In the genomic region with DNA sequence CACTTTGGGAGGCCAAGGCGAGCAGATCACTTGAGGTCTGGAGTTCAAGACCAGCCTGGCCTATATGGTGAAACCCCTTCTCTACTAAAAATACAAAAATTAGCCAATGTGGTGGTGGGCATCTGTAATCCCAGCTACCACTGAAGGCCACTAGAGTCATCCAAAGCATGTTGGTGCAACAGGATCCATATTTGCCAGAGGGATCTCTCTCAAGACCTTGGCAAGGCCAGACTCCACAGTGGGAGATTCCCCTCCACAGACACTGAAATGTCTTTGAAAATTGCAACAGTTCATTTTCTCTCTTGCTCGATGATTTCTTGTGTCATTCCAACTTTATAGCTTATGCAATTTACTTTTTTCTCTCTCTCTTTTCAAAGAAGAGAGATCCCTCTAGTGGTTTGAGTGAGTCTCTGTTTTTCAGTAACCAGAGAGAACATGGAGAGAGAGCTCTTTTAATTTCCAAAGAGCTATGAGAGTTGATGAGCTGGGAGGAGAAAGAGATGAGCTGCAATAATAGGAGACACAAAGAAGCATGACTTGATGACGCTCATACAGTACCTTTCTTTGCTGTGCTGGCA, we compare ENCODE assay signal across 11 cellular contexts.
A peak's percentile ranks its signal among the peaks of the same experiment; 100 is the strongest.
DNase-seq lines count a peak whose midpoint lies in the region; ATAC-seq and TF ChIP-seq lines count a peak whose summit lies in the region.
"Had no signal": no experiment of that assay in that cellular context is flagged by ENCODE, and none has a peak within 500 bp of the region (broad histone marks: within the 10 kb centered on the region; RNA-seq: fewer than 3 reads in every experiment).

No MANE protein-coding gene starts in this region.

- peaks cover 0 to 17% (median 11%) of the 10 kb centered on the region in 10 experiments; a peak in 15 of 20 replicates for H3K4me1 ChIP-seq in BLaER1 treated with 17β-estradiol and CSF1 and Interleukin-3, amounts not matched to agents 10 nM and 100 nM
- peaks cover 0 to 3% (median under 1%) of the 10 kb centered on the region in 4 donors for H3K4me1 ChIP-seq in liver (ENCODE audit: control insufficient read depth in 4 of 4, insufficient read depth in 4 of 4, low read length in 3 of 4)
- H3K4me1 ChIP-seq: ascending aorta had no signal

- H3K36me3 ChIP-seq in BLaER1 treated with 17β-estradiol and CSF1 and Interleukin-3, amounts not matched to agents 10 nM and 100 nM = no peaks in the 10 kb centered on the region
- no peaks in the 10 kb centered on the region for H3K36me3 ChIP-seq in liver (ENCODE audit: control insufficient read depth in 4 of 4, insufficient read depth in 3 of 4, low read depth in 1 of 4, low read length in 3 of 4)
- H3K36me3 ChIP-seq: ascending aorta had no signal

- 55% methylated on average over 3 of the region's 3 CpGs for WGBS in liver

- peaks cover 0 to 41% (median 29%) of the 10 kb centered on the region in 11 experiments; a peak in 18 of 22 replicates for H3K9me3 ChIP-seq in BLaER1 treated with 17β-estradiol and CSF1 and Interleukin-3, amounts not matched to agents 10 nM and 100 nM (replicated peaks in 1 of 11)
- H3K9me3 ChIP-seq in liver (ENCODE audit: control insufficient read depth in 4 of 4, low read length in 3 of 4) = no peaks in the 10 kb centered on the region
- H3K9me3 ChIP-seq: ascending aorta had no signal

- H3K4me2 ChIP-seq in BLaER1 treated with 17β-estradiol and CSF1 and Interleukin-3, amounts not matched to agents 10 nM and 100 nM = peak overlapping the region in 8 of 11 experiments; percentile 3 to 63 (median 53); a peak in 15 of 22 replicates

- peak overlapping the region in 1 of 11 experiments; percentile 48; a peak in 2 of 22 replicates for H3K9ac ChIP-seq in BLaER1 treated with 17β-estradiol and CSF1 and Interleukin-3, amounts not matched to agents 10 nM and 100 nM
- no peak overlapping the region for H3K9ac ChIP-seq in liver (ENCODE audit: low read depth in 1 of 2, low read length in 2 of 2)

- no peak overlapping the region for H3K4me3 ChIP-seq in BLaER1 treated with 17β-estradiol and CSF1 and Interleukin-3, amounts not matched to agents 10 nM and 100 nM
- H3K4me3 ChIP-seq in astrocyte of the cerebellum (ENCODE audit: low read depth, low read length) = no peak overlapping the region
- H3K4me3 ChIP-seq in liver (ENCODE audit: low read depth in 1 of 3, low read length in 3 of 3) = no peak overlapping the region
- H3K4me3 ChIP-seq: ascending aorta had no signal

- TF ChIP-seq RAD21 in liver (IDR thresholded peaks at IDR 0.05) = peak; percentile 88 to 89

- in situ Hi-C loops in astrocyte of the cerebellum (cut with HindIII; ENCODE audit: low sequenced_read_pairs) = no loop called here

- H3K27me3 ChIP-seq in BLaER1 treated with 17β-estradiol and CSF1 and Interleukin-3, amounts not matched to agents 10 nM and 100 nM = no peaks in the 10 kb centered on the region
- no peaks in the 10 kb centered on the region for H3K27me3 ChIP-seq in liver (ENCODE audit: control insufficient read depth in 4 of 4, insufficient read depth in 4 of 4, low read length in 3 of 4)
- H3K27me3 ChIP-seq: ascending aorta had no signal

- DNase-seq in HS-5 (ENCODE audit: low read depth) = peak; percentile 9
- DNase-seq in astrocyte of the cerebellum (ENCODE audit: low read depth) = no peak
- DNase-seq: NCI-H748 treated with DMSO at 0.1 percent for 48 hours, right cardiac atrium had no signal

- H4K20me1 ChIP-seq in BLaER1 treated with 17β-estradiol and CSF1 and Interleukin-3, amounts not matched to agents 10 nM and 100 nM = no peaks in the 10 kb centered on the region

- peak overlapping the region in 6 of 11 experiments; percentile 15 to 66 (median 44); a peak in 8 of 22 replicates for H3K27ac ChIP-seq in BLaER1 treated with 17β-estradiol and CSF1 and Interleukin-3, amounts not matched to agents 10 nM and 100 nM
- no peak overlapping the region for H3K27ac ChIP-seq in liver (ENCODE audit: low read depth in 1 of 2, low read length in 2 of 2)
- H3K27ac ChIP-seq: ascending aorta had no signal

- no peak for ATAC-seq in HG02884 (IDR thresholded peaks at IDR 0.05; ENCODE audit: unreplicated experiment)
- ATAC-seq in HG03108 (IDR thresholded peaks at IDR 0.05; ENCODE audit: unreplicated experiment) = no peak
- ATAC-seq in HG03025 (IDR thresholded peaks at IDR 0.05; ENCODE audit: low FRiP score, unreplicated experiment) = no peak
- ATAC-seq in GM21447 (IDR thresholded peaks at IDR 0.05; ENCODE audit: unreplicated experiment) = no peak
- ATAC-seq: right cardiac atrium had no signal

- TF ChIP-seq CTCF in astrocyte of the cerebellum (IDR thresholded peaks at IDR 0.05; ENCODE audit: low read depth, low read length, missing control alignments) (peak; percentile 46), liver (IDR thresholded peaks at IDR 0.05; ENCODE audit: low read depth, low read length, missing input control) (peak; percentile 68)

TF ChIP-seq in liver, 16 proteins besides CTCF, POLR2A, EP300 and RAD21:
- TF ChIP-seq GABPA (IDR thresholded peaks at IDR 0.05 in 1 of 2, conservative IDR thresholded peaks at IDR 0.05 in 1 of 2) (no peak), RXRA (IDR thresholded peaks at IDR 0.05) (peak; percentile 4 to 10), HNF4A (conservative IDR thresholded peaks at IDR 0.05) (peak in 1 of 2 donors; percentile 22), SP1 (IDR thresholded peaks at IDR 0.05) (no peak)
- TF ChIP-seq, protein P1, sequence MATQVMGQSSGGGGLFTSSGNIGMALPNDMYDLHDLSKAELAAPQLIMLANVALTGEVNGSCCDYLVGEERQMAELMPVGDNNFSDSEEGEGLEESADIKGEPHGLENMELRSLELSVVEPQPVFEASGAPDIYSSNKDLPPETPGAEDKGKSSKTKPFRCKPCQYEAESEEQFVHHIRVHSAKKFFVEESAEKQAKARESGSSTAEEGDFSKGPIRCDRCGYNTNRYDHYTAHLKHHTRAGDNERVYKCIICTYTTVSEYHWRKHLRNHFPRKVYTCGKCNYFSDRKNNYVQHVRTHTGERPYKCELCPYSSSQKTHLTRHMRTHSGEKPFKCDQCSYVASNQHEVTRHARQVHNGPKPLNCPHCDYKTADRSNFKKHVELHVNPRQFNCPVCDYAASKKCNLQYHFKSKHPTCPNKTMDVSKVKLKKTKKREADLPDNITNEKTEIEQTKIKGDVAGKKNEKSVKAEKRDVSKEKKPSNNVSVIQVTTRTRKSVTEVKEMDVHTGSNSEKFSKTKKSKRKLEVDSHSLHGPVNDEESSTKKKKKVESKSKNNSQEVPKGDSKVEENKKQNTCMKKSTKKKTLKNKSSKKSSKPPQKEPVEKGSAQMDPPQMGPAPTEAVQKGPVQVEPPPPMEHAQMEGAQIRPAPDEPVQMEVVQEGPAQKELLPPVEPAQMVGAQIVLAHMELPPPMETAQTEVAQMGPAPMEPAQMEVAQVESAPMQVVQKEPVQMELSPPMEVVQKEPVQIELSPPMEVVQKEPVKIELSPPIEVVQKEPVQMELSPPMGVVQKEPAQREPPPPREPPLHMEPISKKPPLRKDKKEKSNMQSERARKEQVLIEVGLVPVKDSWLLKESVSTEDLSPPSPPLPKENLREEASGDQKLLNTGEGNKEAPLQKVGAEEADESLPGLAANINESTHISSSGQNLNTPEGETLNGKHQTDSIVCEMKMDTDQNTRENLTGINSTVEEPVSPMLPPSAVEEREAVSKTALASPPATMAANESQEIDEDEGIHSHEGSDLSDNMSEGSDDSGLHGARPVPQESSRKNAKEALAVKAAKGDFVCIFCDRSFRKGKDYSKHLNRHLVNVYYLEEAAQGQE (IDR thresholded peaks at IDR 0.05) = no peak
- TF ChIP-seq, protein P2, sequence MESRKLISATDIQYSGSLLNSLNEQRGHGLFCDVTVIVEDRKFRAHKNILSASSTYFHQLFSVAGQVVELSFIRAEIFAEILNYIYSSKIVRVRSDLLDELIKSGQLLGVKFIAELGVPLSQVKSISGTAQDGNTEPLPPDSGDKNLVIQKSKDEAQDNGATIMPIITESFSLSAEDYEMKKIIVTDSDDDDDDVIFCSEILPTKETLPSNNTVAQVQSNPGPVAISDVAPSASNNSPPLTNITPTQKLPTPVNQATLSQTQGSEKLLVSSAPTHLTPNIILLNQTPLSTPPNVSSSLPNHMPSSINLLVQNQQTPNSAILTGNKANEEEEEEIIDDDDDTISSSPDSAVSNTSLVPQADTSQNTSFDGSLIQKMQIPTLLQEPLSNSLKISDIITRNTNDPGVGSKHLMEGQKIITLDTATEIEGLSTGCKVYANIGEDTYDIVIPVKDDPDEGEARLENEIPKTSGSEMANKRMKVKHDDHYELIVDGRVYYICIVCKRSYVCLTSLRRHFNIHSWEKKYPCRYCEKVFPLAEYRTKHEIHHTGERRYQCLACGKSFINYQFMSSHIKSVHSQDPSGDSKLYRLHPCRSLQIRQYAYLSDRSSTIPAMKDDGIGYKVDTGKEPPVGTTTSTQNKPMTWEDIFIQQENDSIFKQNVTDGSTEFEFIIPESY (IDR thresholded peaks at IDR 0.05) = no peak

Comparison
In these comparisons a context has a peak if more than half of its experiments do, and no peak if none do; other contexts are left out.
1. H3K27ac ChIP-seq: peak in BLaER1 treated with 17β-estradiol and CSF1 and Interleukin-3, amounts not matched to agents 10 nM and 100 nM (6 of 11); none in liver (0 of 2).